ENCODE assay signal across 8 cellular contexts in the genomic region with DNA sequence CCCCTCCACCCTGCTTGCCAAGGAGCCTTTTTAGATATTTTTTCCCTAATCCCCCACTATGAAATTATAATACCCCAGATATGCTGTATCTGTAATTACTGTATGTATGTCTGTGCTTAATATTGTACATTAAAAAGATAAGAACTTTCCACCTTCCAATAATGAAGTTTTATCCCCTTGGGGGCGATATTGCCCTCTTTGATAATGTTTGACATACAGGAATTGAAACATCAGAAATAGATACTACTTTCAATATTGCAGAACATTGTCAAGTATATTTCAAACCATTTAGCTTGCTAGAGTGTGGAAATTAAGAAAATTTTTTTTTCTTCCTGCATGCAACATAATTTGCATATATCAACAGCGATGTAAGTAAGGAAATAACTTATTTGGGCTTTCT. TPM values are rescaled to one million over a fixed set of nuclear protein-coding genes. Genes with fewer than 3 reads are reported as not detected.
DNase-seq lines count a peak whose midpoint lies in the region; ATAC-seq, FAIRE-seq and TF ChIP-seq lines count a peak whose summit lies in the region.

No MANE protein-coding gene starts in this region.

- H3K4me3 ChIP-seq in right atrium auricular region: no peak overlapping the region

- peak; percentile 69 for FAIRE-seq in GM18507 (lab: Jason Lieb, UNC)

- peak; percentile 47 for TF ChIP-seq CTCF in VCaP (conservative IDR thresholded peaks at IDR 0.05)
- TF ChIP-seq CTCF in right atrium auricular region (IDR thresholded peaks at IDR 0.05): no peak

- no peaks in the 10 kb centered on the region for H3K4me1 ChIP-seq in right atrium auricular region

- ATAC-seq in HG03175 (IDR thresholded peaks at IDR 0.05; ENCODE audit: unreplicated experiment) (peak; percentile 35), HG03460 (IDR thresholded peaks at IDR 0.05; ENCODE audit: unreplicated experiment) (no peak)

- DNase-seq in GM18507 (ENCODE audit: extremely low spot score, insufficient read length, low read depth) (no peak), myocyte (ENCODE audit: low read depth) (peak; percentile 37), DMS153 treated with DMSO at 0.1 percent for 48 hours (lab: John Stamatoyannopoulos, UW; ENCODE audit: unreplicated experiment) (no peak), right atrium auricular region (ENCODE audit: low spot score) (no peak), inferior parietal cortex (ENCODE audit: extremely low spot score) (no peak)

- H3K27ac ChIP-seq in VCaP: no peak overlapping the region
- no peak overlapping the region for H3K27ac ChIP-seq in right atrium auricular region

- H3K9me3 ChIP-seq in right atrium auricular region: no peaks in the 10 kb centered on the region

- no peaks in the 10 kb centered on the region for H3K27me3 ChIP-seq in right atrium auricular region

- no peaks in the 10 kb centered on the region for H3K36me3 ChIP-seq in right atrium auricular region

RNA-seq across cellular contexts. Expression of gene NAF1, which starts 58.9 kb away (rescaled TPM):
- 18.9 and 19.2 TPM in 2 replicates for total RNA-seq in myocyte
- polyA plus RNA-seq in myocyte (2012): 8.4 TPM
- total RNA-seq in right atrium auricular region: 10 to 100 TPM; 11.1 to 13.3 TPM
